ENCODE assay signal across 7 cellular contexts in the genomic region with DNA sequence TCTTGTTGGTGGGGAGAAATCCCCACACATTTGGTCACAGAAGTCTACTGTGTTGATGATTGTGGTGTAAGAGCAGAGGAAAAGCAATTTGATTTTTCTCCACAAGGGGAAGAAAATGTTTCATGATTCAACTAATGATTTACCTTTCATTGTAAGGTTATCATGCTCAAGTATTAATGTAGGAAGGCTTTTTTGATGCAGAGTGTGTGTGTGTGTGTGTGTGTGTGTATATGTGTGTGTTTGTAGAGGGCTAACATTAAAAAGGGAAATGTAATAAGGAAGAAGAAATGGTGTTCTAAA. TPM values are rescaled to one million over a fixed set of nuclear protein-coding genes. Genes with fewer than 3 reads are reported as not detected.
DNase-seq lines count a peak whose midpoint lies in the region; ATAC-seq, FAIRE-seq and TF ChIP-seq lines count a peak whose summit lies in the region.
"Not testable (repeated sequence)": the region's sequence is repeated elsewhere in the genome, so short reads cannot be mapped to it uniquely, and the experiment has no call there.

No MANE protein-coding gene starts in this region.

- H3K4me2 ChIP-seq in keratinocyte (ENCODE audit: control insufficient read depth, extremely low read depth, insufficient read depth, low read depth, low read length) = not testable (repeated sequence)

- not testable (repeated sequence) for BruUV-seq in Panc1 (replicated peaks; lab: Mats Ljungman, UMichigan)

- FAIRE-seq in GM18507 (lab: Jason Lieb, UNC) (peak; percentile 91), keratinocyte (lab: Jason Lieb, UNC) (peak; percentile 91)

- not testable (repeated sequence) for H3K4me3 Mint-ChIP-seq in CD4-positive, alpha-beta T cell; WTC11; central memory CD8-positive, alpha-beta T cell; memory B cell

- H3K4me3 ChIP-seq in Panc1 (ENCODE audit: low read depth in 2 of 2, low read length in 2 of 2); keratinocyte (ENCODE audit: control insufficient read depth in 2 of 3, extremely low read depth in 1 of 3, insufficient read depth in 2 of 3, low read depth in 1 of 3, low read length in 3 of 3): not testable (repeated sequence)

- not testable (repeated sequence) for H3K27ac Mint-ChIP-seq in CD4-positive, alpha-beta T cell
- H3K27ac Mint-ChIP-seq in WTC11 (0 out of 2 replicates have a peak overlapping the region, but pooled peaks have one; percentile 88), memory B cell (peak overlapping the region; percentile 77)
- peak overlapping the region; percentile 54 for H3K27ac Mint-ChIP-seq in central memory CD8-positive, alpha-beta T cell (ENCODE audit: low read depth)

- H3K27ac ChIP-seq in CD4-positive, alpha-beta T cell (ENCODE audit: low read depth, low read length); Panc1 (ENCODE audit: low read length); keratinocyte (ENCODE audit: control insufficient read depth, insufficient read depth, low read length): not testable (repeated sequence)

- TF ChIP-seq CTCF in CD4-positive, alpha-beta T cell (IDR thresholded peaks at IDR 0.05); Panc1 (IDR thresholded peaks at IDR 0.05); WTC11 (IDR thresholded peaks at IDR 0.05); keratinocyte (optimal IDR thresholded peaks at IDR 0.05 in 1 of 3, IDR thresholded peaks at IDR 0.05 in 1 of 3, conservative IDR thresholded peaks at IDR 0.05 in 1 of 3; ENCODE audit: extremely low read depth in 1 of 3, insufficient read depth in 2 of 3, low read length in 3 of 3): not testable (repeated sequence)

- CTCF ChIA-PET in CD4-positive, alpha-beta T cell (lab: Charles Lee); Panc1 (lab: Charles Lee); WTC11 (lab: Charles Lee): not testable (repeated sequence)

- not testable (repeated sequence) for H3K4me1 ChIP-seq in Panc1 (ENCODE audit: control insufficient read depth, insufficient read depth, low read length); keratinocyte (ENCODE audit: control insufficient read depth, extremely low read depth, insufficient read depth, low read length)

- not testable (repeated sequence) for H3K36me3 ChIP-seq in Panc1 (ENCODE audit: control insufficient read depth, insufficient read depth, low read length); keratinocyte (ENCODE audit: control insufficient read depth in 2 of 2, extremely low read depth in 1 of 2, insufficient read depth in 2 of 2, low read length in 2 of 2)

- in situ Hi-C loops in Panc1 (cut with HindIII; ENCODE audit: low pct_unique_long_range_greater_than_20kb, low sequenced_read_pairs) = not testable (repeated sequence)

- ATAC-seq in CD4-positive, alpha-beta T cell (ENCODE audit: poor library complexity) = peak; percentile 41
- peak; percentile 55; the same call in 1 of the 2 replicates for ATAC-seq in Panc1
- ATAC-seq in WTC11; memory B cell (ENCODE audit: low read depth): not testable (repeated sequence)
- ATAC-seq in central memory CD8-positive, alpha-beta T cell (replicated peaks; ENCODE audit: extremely low read depth, poor library complexity, severe bottlenecking) = peak; percentile 32

- H3K27me3 Mint-ChIP-seq in CD4-positive, alpha-beta T cell; WTC11 (ENCODE audit: low read depth); central memory CD8-positive, alpha-beta T cell; memory B cell: not testable (repeated sequence)

- H3K36me3 Mint-ChIP-seq in CD4-positive, alpha-beta T cell (ENCODE audit: low read depth) = peaks cover 12% of the 10 kb centered on the region
- H3K36me3 Mint-ChIP-seq in WTC11; central memory CD8-positive, alpha-beta T cell (ENCODE audit: insufficient read depth); memory B cell: not testable (repeated sequence)

- not testable (repeated sequence) for H4K20me1 ChIP-seq in keratinocyte (ENCODE audit: control insufficient read depth, extremely low read depth, insufficient read depth, low read length)

- intact Hi-C loops in CD4-positive, alpha-beta T cell (cut with DNase I, micrococcal nuclease); Panc1 (cut with micrococcal nuclease; ENCODE audit: unreplicated experiment): not testable (repeated sequence)

- not testable (repeated sequence) for H3K9me1 ChIP-seq in keratinocyte (ENCODE audit: control insufficient read depth, extremely low read depth, insufficient read depth, low read length)

- not testable (repeated sequence) for H3K9ac ChIP-seq in keratinocyte (ENCODE audit: control insufficient read depth, extremely low read depth, insufficient read depth, low read length)

- not testable (repeated sequence) for DNase-seq in CD4-positive, alpha-beta T cell; GM18507 (ENCODE audit: extremely low spot score, insufficient read length, low read depth); Panc1 (ENCODE audit: low read depth, low spot score); WTC11 (ENCODE audit: low spot score); central memory CD8-positive, alpha-beta T cell (ENCODE audit: low spot score in 2 of 2); keratinocyte (ENCODE audit: low read depth, low spot score); memory B cell (ENCODE audit: low spot score in 2 of 2)

- peaks cover 31% of the 10 kb centered on the region for H3K4me1 Mint-ChIP-seq in CD4-positive, alpha-beta T cell (ENCODE audit: low read depth)
- not testable (repeated sequence) for H3K4me1 Mint-ChIP-seq in WTC11
- peaks cover 21% of the 10 kb centered on the region for H3K4me1 Mint-ChIP-seq in central memory CD8-positive, alpha-beta T cell
- H3K4me1 Mint-ChIP-seq in memory B cell = peaks cover 13% of the 10 kb centered on the region

- dilution Hi-C loops in keratinocyte (cut with MboI; ENCODE audit: extremely low pct_ligation_motif_present, low sequenced_read_pairs) = not testable (repeated sequence)

- POLR2A ChIA-PET in CD4-positive, alpha-beta T cell (lab: Charles Lee); Panc1 (lab: Charles Lee); WTC11 (lab: Charles Lee): not testable (repeated sequence)

- not testable (repeated sequence) for H3K9me3 Mint-ChIP-seq in CD4-positive, alpha-beta T cell; WTC11; central memory CD8-positive, alpha-beta T cell; memory B cell

- not testable (repeated sequence) for H2AFZ ChIP-seq in keratinocyte (ENCODE audit: control insufficient read depth, low read length)

- peaks cover 37% of the 10 kb centered on the region for H3K79me2 ChIP-seq in keratinocyte (ENCODE audit: control insufficient read depth, insufficient read depth, low read length)

- H3K27me3 ChIP-seq in CD4-positive, alpha-beta T cell (ENCODE audit: control insufficient read depth, insufficient read depth, low read length); Panc1 (ENCODE audit: control insufficient read depth, insufficient read depth, low read length); keratinocyte (ENCODE audit: control insufficient read depth, extremely low read depth, insufficient read depth, low read length): not testable (repeated sequence)

- H3K9me3 ChIP-seq in CD4-positive, alpha-beta T cell (ENCODE audit: control insufficient read depth, low read length); Panc1 (ENCODE audit: control insufficient read depth, insufficient read depth, low read depth, low read length); keratinocyte (ENCODE audit: control insufficient read depth, low read depth, low read length): not testable (repeated sequence)

RNA-seq across cellular contexts. Expression of gene NPEPPS, which starts 31.4 kb away (rescaled TPM):
- 10 to 100 TPM; 77.3 to 80.7 TPM for total RNA-seq in CD4-positive, alpha-beta T cell
- 137 TPM for total RNA-seq in Panc1 (2021; ENCODE audit: unreplicated experiment)
- polyA plus RNA-seq in Panc1 (2012; ENCODE audit: insufficient read length) = 94.7 TPM
- 97.1 to 127 TPM (median 111 TPM) in 3 replicates for total RNA-seq in WTC11 (2021)
- polyA plus RNA-seq in keratinocyte = 72.3 to 122 TPM (median 106 TPM) in 3 replicates
- 244 TPM for polyA plus RNA-seq in keratinocyte (2011; ENCODE audit: low read depth)
- polyA plus RNA-seq in keratinocyte (2011; cell fraction: cytosol; rRNA removed) = 54.9 and 83.0 TPM in 2 replicates
- 164 and 259 TPM in 2 replicates for polyA plus RNA-seq in keratinocyte (2011; cell fraction: nucleus; rRNA removed)
- 63.3 and 123 TPM in 2 replicates for polyA plus RNA-seq in keratinocyte (2012; ENCODE audit: low replicate concordance)
- 77.3 to 240 TPM (median 134 TPM) in 3 replicates for polyA minus RNA-seq in keratinocyte
- 70.0 TPM for polyA minus RNA-seq in keratinocyte (2011; cell fraction: cytosol; rRNA and poly(A)+ RNA removed)
- polyA minus RNA-seq in keratinocyte (2011; cell fraction: nucleus; rRNA and poly(A)+ RNA removed) = 97.5 and 197 TPM in 2 replicates
